Comparison of ENCODE assay signal across 9 cellular contexts in the genomic region with DNA sequence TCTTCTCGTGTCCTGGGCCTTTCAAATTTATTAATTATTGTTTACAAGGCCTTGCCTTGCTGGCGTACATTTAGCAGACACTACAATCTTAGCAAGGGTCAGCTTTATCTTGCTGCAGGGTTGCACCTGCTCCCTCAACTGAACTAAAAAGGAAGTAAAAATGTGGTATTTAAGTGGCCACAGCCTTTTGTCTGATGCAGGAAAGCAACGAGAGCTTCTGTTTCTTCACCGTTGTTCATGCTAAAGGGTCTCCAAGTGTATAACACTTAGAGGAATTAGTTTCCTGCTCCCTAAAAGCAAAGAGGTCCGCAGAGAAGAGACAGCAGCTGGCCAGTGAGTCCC.
DNase-seq lines count a peak whose midpoint lies in the region; ATAC-seq and TF ChIP-seq lines count a peak whose summit lies in the region.
"Had no signal": no experiment of that assay in that cellular context is flagged by ENCODE, and none has a peak within 500 bp of the region (broad histone marks: within the 10 kb centered on the region; RNA-seq: fewer than 3 reads in every experiment).

No MANE protein-coding gene starts in this region.

- no peaks in the 10 kb centered on the region for H3K27me3 ChIP-seq in PC-9 (ENCODE audit: insufficient read depth, low read depth)
- H3K27me3 ChIP-seq: thyroid gland had no signal

- intact Hi-C loops in activated T-helper 1 cell treated with anti-CD3 and anti-CD28 coated beads, Interleukin-12 subunit alpha, Interleukin-12 subunit beta, Interleukin-2, Interleukin-4 antibody, amounts not matched to agents 30 ng/mL and 10 ng/mL and 1 ng/mL, durations not matched to agents 14 hours and 24 hours and 36 hours (cut with micrococcal nuclease) = loop anchor here (1.0 to 5.0 kb wide), 3 partner anchors 30 to 214 kb away; a partner anchor contains a TSS
- intact Hi-C loops in PC-9 (cut with micrococcal nuclease; ENCODE audit: unreplicated experiment) = no loop called here

- no peaks in the 10 kb centered on the region for H3K9me2 ChIP-seq in PC-9 (ENCODE audit: insufficient read depth)

- H3K4me2 ChIP-seq in PC-9 = no peak overlapping the region

- no peaks in the 10 kb centered on the region for H3K79me2 ChIP-seq in PC-9 (ENCODE audit: low read depth)

- H3F3A ChIP-seq in PC-9 (ENCODE audit: insufficient read depth, low read depth) = no peaks in the 10 kb centered on the region

- peak overlapping the region; percentile 82 for H3K27ac Mint-ChIP-seq in activated T-helper 1 cell treated with anti-CD3 and anti-CD28 coated beads, Interleukin-12 subunit alpha, Interleukin-12 subunit beta, Interleukin-2, Interleukin-4 antibody, amounts not matched to agents 30 ng/mL and 10 ng/mL and 1 ng/mL, durations not matched to agents 14 hours and 24 hours and 36 hours
- H3K27ac Mint-ChIP-seq in HFFc6 = no peak overlapping the region

- peaks cover 52% of the 10 kb centered on the region for H3K4me1 Mint-ChIP-seq in activated T-helper 1 cell treated with anti-CD3 and anti-CD28 coated beads, Interleukin-12 subunit alpha, Interleukin-12 subunit beta, Interleukin-2, Interleukin-4 antibody, amounts not matched to agents 30 ng/mL and 10 ng/mL and 1 ng/mL, durations not matched to agents 14 hours and 24 hours and 36 hours (ENCODE audit: low read depth)
- no peaks in the 10 kb centered on the region for H3K4me1 Mint-ChIP-seq in HFFc6 (ENCODE audit: low read depth)

- peak overlapping the region; percentile 47 for H3K4me3 Mint-ChIP-seq in activated T-helper 1 cell treated with anti-CD3 and anti-CD28 coated beads, Interleukin-12 subunit alpha, Interleukin-12 subunit beta, Interleukin-2, Interleukin-4 antibody, amounts not matched to agents 30 ng/mL and 10 ng/mL and 1 ng/mL, durations not matched to agents 14 hours and 24 hours and 36 hours
- H3K4me3 Mint-ChIP-seq in HFFc6 = no peak overlapping the region

- no peak overlapping the region for H2AFZ ChIP-seq in PC-9

- BruUV-seq in PC-9 (replicated peaks; lab: Mats Ljungman, UMichigan) = no TSS peak

- H4K20me1 ChIP-seq in PC-9 (ENCODE audit: insufficient read depth) = no peaks in the 10 kb centered on the region

- H3K9me3 ChIP-seq in PC-9 (ENCODE audit: insufficient read depth, low read depth) = no peaks in the 10 kb centered on the region
- H3K9me3 ChIP-seq: thyroid gland had no signal

- ATAC-seq in GM18858 (IDR thresholded peaks at IDR 0.05; ENCODE audit: unreplicated experiment) (peak; percentile 38), GM21619 (IDR thresholded peaks at IDR 0.05; ENCODE audit: unreplicated experiment) (peak; percentile 45), HG03565 (IDR thresholded peaks at IDR 0.05; ENCODE audit: unreplicated experiment) (peak; percentile 50)

- peaks cover 26% of the 10 kb centered on the region for H3K36me3 Mint-ChIP-seq in activated T-helper 1 cell treated with anti-CD3 and anti-CD28 coated beads, Interleukin-12 subunit alpha, Interleukin-12 subunit beta, Interleukin-2, Interleukin-4 antibody, amounts not matched to agents 30 ng/mL and 10 ng/mL and 1 ng/mL, durations not matched to agents 14 hours and 24 hours and 36 hours (ENCODE audit: low read depth)
- no peaks in the 10 kb centered on the region for H3K36me3 Mint-ChIP-seq in HFFc6 (ENCODE audit: low read depth)

- no peaks in the 10 kb centered on the region for H3K4me1 ChIP-seq in PC-9 (replicated peaks; ENCODE audit: insufficient read depth)
- H3K4me1 ChIP-seq: thyroid gland had no signal

- DNase-seq in activated T-helper 1 cell treated with anti-CD3 and anti-CD28 coated beads, Interleukin-12 subunit alpha, Interleukin-12 subunit beta, Interleukin-2, Interleukin-4 antibody, amounts not matched to agents 30 ng/mL and 10 ng/mL and 1 ng/mL, durations not matched to agents 14 hours and 24 hours and 36 hours (ENCODE audit: low spot score) = no peak
- DNase-seq in PC-9 (no peak), dedifferentiated amniotic fluid mesenchymal stem cell (ENCODE audit: extremely low spot score) (no peak), HFFc6 (no peak), NCI-H2171 treated with DMSO at 0.1 percent for 48 hours (lab: John Stamatoyannopoulos, UW) (no peak)
- DNase-seq: thyroid gland had no signal

- no peaks in the 10 kb centered on the region for H3K36me3 ChIP-seq in PC-9 (ENCODE audit: low read depth)
- H3K36me3 ChIP-seq: thyroid gland had no signal

- H3K9me3 Mint-ChIP-seq in activated T-helper 1 cell treated with anti-CD3 and anti-CD28 coated beads, Interleukin-12 subunit alpha, Interleukin-12 subunit beta, Interleukin-2, Interleukin-4 antibody, amounts not matched to agents 30 ng/mL and 10 ng/mL and 1 ng/mL, durations not matched to agents 14 hours and 24 hours and 36 hours = peaks cover 23% of the 10 kb centered on the region
- H3K9me3 Mint-ChIP-seq in HFFc6 = no peaks in the 10 kb centered on the region; the same call in 1 of the 2 replicates

- POLR2A ChIA-PET in PC-9 (lab: Charles Lee; ENCODE audit: unreplicated experiment) = no interaction called here

- H3K27ac ChIP-seq in PC-9 = no peak overlapping the region
- H3K27ac ChIP-seq: thyroid gland had no signal

- no peaks in the 10 kb centered on the region for H3K27me3 Mint-ChIP-seq in activated T-helper 1 cell treated with anti-CD3 and anti-CD28 coated beads, Interleukin-12 subunit alpha, Interleukin-12 subunit beta, Interleukin-2, Interleukin-4 antibody, amounts not matched to agents 30 ng/mL and 10 ng/mL and 1 ng/mL, durations not matched to agents 14 hours and 24 hours and 36 hours (ENCODE audit: insufficient read depth)
- H3K27me3 Mint-ChIP-seq in HFFc6 (ENCODE audit: insufficient read depth) = no peaks in the 10 kb centered on the region; the same call in 1 of the 2 replicates

- no peak for TF ChIP-seq CTCF in PC-9 (conservative IDR thresholded peaks at IDR 0.05)
- no peak for TF ChIP-seq CTCF in HFFc6 (IDR thresholded peaks at IDR 0.05)

- CTCF ChIA-PET in PC-9 (lab: Charles Lee) = no interaction called here

- no peak overlapping the region for H3K4me3 ChIP-seq in PC-9
- H3K4me3 ChIP-seq: thyroid gland had no signal
